Comparison of ENCODE assay signal across 9 cellular contexts in the genomic region with DNA sequence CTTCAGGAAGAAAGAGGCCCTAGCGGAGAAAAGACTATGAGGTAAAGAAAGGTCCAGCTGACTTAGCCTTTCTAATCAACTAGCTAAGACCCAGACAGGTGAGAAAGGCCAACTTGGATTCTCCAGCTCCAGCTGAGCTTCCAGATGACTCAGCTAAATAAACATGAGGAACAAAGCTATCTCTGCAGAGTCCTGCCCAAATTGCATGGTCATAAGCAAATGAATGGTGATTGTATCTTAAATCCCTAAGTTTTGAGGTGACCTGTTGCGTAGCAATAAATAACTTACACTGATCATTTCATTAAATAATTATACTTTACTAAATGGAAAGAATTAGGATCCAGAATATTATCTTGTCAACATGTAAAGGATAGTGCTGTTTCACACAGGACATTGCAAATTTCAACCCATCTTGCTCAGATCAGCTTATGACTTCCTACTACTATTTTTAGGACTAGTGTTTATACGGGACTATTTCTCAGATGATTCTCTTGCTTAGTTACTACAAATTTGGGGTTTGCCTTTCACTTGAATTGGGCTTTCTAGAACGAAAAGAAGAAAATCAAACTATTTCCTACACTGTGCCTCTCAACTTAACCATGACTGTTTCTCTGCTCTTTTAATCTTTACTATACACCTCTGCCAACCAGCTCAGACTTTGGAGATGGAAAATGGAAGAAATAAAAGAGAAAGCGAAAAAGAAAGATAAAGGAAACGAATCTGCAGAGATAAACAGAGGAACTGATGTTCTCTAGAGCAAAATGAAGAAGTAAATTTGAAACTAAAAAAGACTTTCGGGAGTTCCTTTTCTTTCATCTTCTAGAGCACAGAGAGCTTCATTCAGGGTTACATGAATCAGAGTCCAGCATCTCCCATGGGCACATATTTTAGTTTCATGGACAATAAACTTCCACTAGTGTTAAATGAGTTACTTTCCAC. TPM values are rescaled to one million over a fixed set of nuclear protein-coding genes. Genes with fewer than 3 reads are reported as not detected.
DNase-seq lines count a peak whose midpoint lies in the region; ATAC-seq and TF ChIP-seq lines count a peak whose summit lies in the region.
"Had no signal": no experiment of that assay in that cellular context is flagged by ENCODE, and none has a peak within 500 bp of the region (broad histone marks: within the 10 kb centered on the region; RNA-seq: fewer than 3 reads in every experiment).

No MANE protein-coding gene starts in this region.

- in situ Hi-C loops in transverse colon (cut with MboI; ENCODE audit: low pct_ligation_motif_present in 1 of 4, low pct_unique_long_range_greater_than_20kb in 1 of 4, low sequenced_read_pairs in 3 of 4): no loop called here

- no peak overlapping the region for H3K4me3 ChIP-seq in fibroblast of pulmonary artery (replicated peaks; ENCODE audit: low read depth, low read length)
- peak overlapping the region in 1 of 4 donors; percentile 10 for H3K4me3 ChIP-seq in transverse colon

- no peak for TF ChIP-seq EP300 in transverse colon (IDR thresholded peaks at IDR 0.05; ENCODE audit: low read depth)

- H3K27me3 ChIP-seq in transverse colon: no peaks in the 10 kb centered on the region

- peak overlapping the region; percentile 37 for H3K4me3 Mint-ChIP-seq in activated T-cell treated with anti-CD3 and anti-CD28 coated beads, Interleukin-2, amount 50 U/mL, for 4 hours
- H3K4me3 Mint-ChIP-seq in endothelial cell (ENCODE audit: unreplicated experiment): no peak overlapping the region
- H3K4me3 Mint-ChIP-seq: brain had no signal

- H3K9me3 ChIP-seq in transverse colon: no peaks in the 10 kb centered on the region

- no peaks in the 10 kb centered on the region for H3K36me3 ChIP-seq in transverse colon

- H3K27ac ChIP-seq in transverse colon: peak overlapping the region in 3 of 4 donors; percentile 30 to 40 (median 31)

- peaks cover 12% of the 10 kb centered on the region for H3K9me3 Mint-ChIP-seq in activated T-cell treated with anti-CD3 and anti-CD28 coated beads, Interleukin-2, amount 50 U/mL, for 4 hours
- H3K9me3 Mint-ChIP-seq in endothelial cell (ENCODE audit: unreplicated experiment): no peaks in the 10 kb centered on the region

- no peaks in the 10 kb centered on the region for H3K36me3 Mint-ChIP-seq in activated T-cell treated with anti-CD3 and anti-CD28 coated beads, Interleukin-2, amount 50 U/mL, for 4 hours (ENCODE audit: insufficient read depth)
- H3K36me3 Mint-ChIP-seq in endothelial cell (ENCODE audit: low read depth, unreplicated experiment): peaks cover 6% of the 10 kb centered on the region
- H3K36me3 Mint-ChIP-seq: brain had no signal

- no peak for TF ChIP-seq CTCF in fibroblast of pulmonary artery (IDR thresholded peaks at IDR 0.05; ENCODE audit: low read length, missing control alignments)
- TF ChIP-seq CTCF in transverse colon (IDR thresholded peaks at IDR 0.05): no peak
- TF ChIP-seq CTCF in endothelial cell (IDR thresholded peaks at IDR 0.05; ENCODE audit: unreplicated experiment): no peak

- peak; percentile 78 to 82 for ATAC-seq in activated T-cell treated with anti-CD3 and anti-CD28 coated beads, Interleukin-2, amount 50 U/mL, for 4 hours
- peak; percentile 42 for ATAC-seq in HG03064 (IDR thresholded peaks at IDR 0.05; ENCODE audit: low read depth, unreplicated experiment)

- peaks cover 6% of the 10 kb centered on the region for H3K27me3 Mint-ChIP-seq in activated T-cell treated with anti-CD3 and anti-CD28 coated beads, Interleukin-2, amount 50 U/mL, for 4 hours (ENCODE audit: low read depth)
- H3K27me3 Mint-ChIP-seq in endothelial cell (ENCODE audit: unreplicated experiment): no peaks in the 10 kb centered on the region

- no peak for DNase-seq in activated T-cell treated with anti-CD3 and anti-CD28 coated beads, Interleukin-2, amount 50 U/mL, for 4 hours
- no peak for DNase-seq in activated T-cell treated with anti-CD3 and anti-CD28 coated beads for 4 hours
- DNase-seq in SHP77 (lab: John Stamatoyannopoulos, UW): peak; percentile 9 to 47
- peak; percentile 15 for DNase-seq in fibroblast of pulmonary artery (ENCODE audit: low read depth)
- no peak for DNase-seq in transverse colon
- no peak for DNase-seq in GM03348 (ENCODE audit: low spot score)
- DNase-seq in endothelial cell (ENCODE audit: low spot score): no peak

- WGBS in transverse colon (ENCODE audit: low coverage in 1 of 2), 2 donors: 37 to 46% methylated on average over 6 to 7 of the region's 7 CpGs

- intact Hi-C loops in transverse colon (cut with DNase I; ENCODE audit: low total_unique reads): no loop called here

- no peak for TF ChIP-seq POLR2A in transverse colon (IDR thresholded peaks at IDR 0.05)

- H3K4me1 Mint-ChIP-seq in activated T-cell treated with anti-CD3 and anti-CD28 coated beads, Interleukin-2, amount 50 U/mL, for 4 hours (ENCODE audit: low read depth): peaks cover 32% of the 10 kb centered on the region
- H3K4me1 Mint-ChIP-seq in endothelial cell (ENCODE audit: unreplicated experiment): peaks cover 8% of the 10 kb centered on the region
- H3K4me1 Mint-ChIP-seq: brain had no signal

- H3K27ac Mint-ChIP-seq in endothelial cell (ENCODE audit: unreplicated experiment): no peak overlapping the region
- H3K27ac Mint-ChIP-seq: brain had no signal

- peaks cover 5 to 21% (median 17%) of the 10 kb centered on the region in 4 donors for H3K4me1 ChIP-seq in transverse colon

RNA-seq across cellular contexts. Expression of a gene that starts 6.6 kb away (rescaled TPM):
- total RNA-seq in activated T-cell treated with anti-CD3 and anti-CD28 coated beads, Interleukin-2, amount 50 U/mL, for 4 hours: not detected
- total RNA-seq in transverse colon: 10 to 100 TPM in 3 of 4 donors, 1 to 10 TPM in 1; 1.8 to 18.3 (median 12.1) TPM
- not detected for total RNA-seq in endothelial cell (ENCODE audit: unreplicated experiment)

Comparison
In these comparisons a context has a peak if more than half of its experiments do, and no peak if none do; other contexts are left out.
1. DNase-seq: peak in SHP77 (2 of 2) and fibroblast of pulmonary artery (single experiment); none in activated T-cell treated with anti-CD3 and anti-CD28 coated beads, Interleukin-2, amount 50 U/mL, for 4 hours (single experiment), activated T-cell treated with anti-CD3 and anti-CD28 coated beads for 4 hours (single experiment), transverse colon (single experiment), GM03348 (single experiment) and endothelial cell (single experiment).